ENCODE assay signal across 14 cellular contexts in the genomic region with DNA sequence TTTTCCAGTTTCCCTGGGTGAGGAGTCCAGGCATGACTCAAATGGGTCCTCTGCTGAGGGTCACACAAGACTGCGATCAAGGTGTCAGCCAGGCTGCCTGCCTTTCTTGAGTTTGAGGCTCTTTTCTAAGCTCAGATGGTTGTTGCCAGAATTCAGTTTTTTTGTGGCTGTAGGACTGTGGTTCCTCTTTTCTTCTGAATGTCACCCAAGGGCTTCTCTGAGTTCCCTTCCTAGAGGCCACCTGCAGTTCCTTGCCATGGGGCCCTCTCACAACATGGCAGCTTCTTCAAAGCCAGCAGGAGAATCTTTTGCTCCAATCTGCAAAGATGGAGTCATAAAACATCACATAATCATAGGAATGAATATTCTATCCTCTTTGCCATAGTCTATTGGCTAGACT.
"Had no signal": no experiment of that assay in that cellular context is flagged by ENCODE, and none has a peak within 500 bp of the region (broad histone marks: within the 10 kb centered on the region; RNA-seq: fewer than 3 reads in every experiment).

No MANE protein-coding gene starts in this region.

- H3K4me3 ChIP-seq: left ventricle myocardium inferior, thoracic aorta had no signal

- H3K4me3 Mint-ChIP-seq: activated naive CD8-positive, alpha-beta T cell treated with anti-CD3 and anti-CD28 coated beads for 36 hours; brain; central memory CD8-positive, alpha-beta T cell; nephron had no signal

- H3K4me1 Mint-ChIP-seq: nephron had no signal

- H3K27ac Mint-ChIP-seq: activated naive CD8-positive, alpha-beta T cell treated with anti-CD3 and anti-CD28 coated beads for 36 hours; nephron had no signal

- H3K27me3 Mint-ChIP-seq: activated naive CD8-positive, alpha-beta T cell treated with anti-CD3 and anti-CD28 coated beads for 36 hours; central memory CD8-positive, alpha-beta T cell had no signal

- DNase-seq: activated CD4-positive, alpha-beta T cell treated with anti-CD3 and anti-CD28 coated beads, Interleukin-2, amount 50 U/mL, for 48 hours; activated effector memory CD4-positive, alpha-beta T cell treated with anti-CD3 and anti-CD28 coated beads, Interleukin-2, amount 50 U/mL, for 16 hours; activated naive CD8-positive, alpha-beta T cell treated with anti-CD3 and anti-CD28 coated beads for 36 hours; activated T-cell treated with anti-CD3 and anti-CD28 coated beads, Interleukin-2, amount 50 U/mL, for 48 hours; cortex of kidney; effector CD4-positive, alpha-beta T cell; foreskin fibroblast; glutamatergic neuron; left ventricle myocardium inferior; WERI-Rb-1 had no signal

- H3K9me3 Mint-ChIP-seq: activated naive CD8-positive, alpha-beta T cell treated with anti-CD3 and anti-CD28 coated beads for 36 hours; brain; central memory CD8-positive, alpha-beta T cell; nephron had no signal
